In genomic region chr1:60431593-60431992, GRCh38 we compare ENCODE assay signal across 23 cellular contexts.
"Had no signal": no experiment of that assay in that cellular context is flagged by ENCODE, and none has a peak within 500 bp of the region (broad histone marks: within the 10 kb centered on the region; RNA-seq: fewer than 3 reads in every experiment).

No MANE protein-coding gene starts in this region.

- H3K36me3 Mint-ChIP-seq: memory B cell; mesothelial cell of epicardium; natural killer cell; stimulated activated effector memory CD8-positive, alpha-beta T cell treated with anti-CD3 and anti-CD28 coated beads, Interleukin-12 subunit alpha, Interleukin-12 subunit beta, amount 100 ng/mL, for 72 hours had no signal

- H3K27ac Mint-ChIP-seq: memory B cell; mesothelial cell of epicardium; natural killer cell; stimulated activated effector memory CD8-positive, alpha-beta T cell treated with anti-CD3 and anti-CD28 coated beads, Interleukin-12 subunit alpha, Interleukin-12 subunit beta, amount 100 ng/mL, for 72 hours had no signal

- H3K9me3 ChIP-seq: esophagus muscularis mucosa, lower lobe of right lung, ovary, right atrium auricular region, tibial artery, upper lobe of right lung, vagina had no signal

- H3K27me3 Mint-ChIP-seq: memory B cell had no signal

- ATAC-seq: foreskin keratinocyte; heart left ventricle; left lung; lower lobe of right lung; natural killer cell; stimulated activated effector memory CD8-positive, alpha-beta T cell treated with anti-CD3 and anti-CD28 coated beads, Interleukin-12 subunit alpha, Interleukin-12 subunit beta, amount 100 ng/mL, for 72 hours; stimulated activated naive CD8-positive, alpha-beta T cell treated with anti-CD3 and anti-CD28 coated beads, Interleukin-15, Interleukin-2, amounts not matched to agents 100 U/mL and 50 U/mL, for 24 hours; upper lobe of right lung had no signal

- DNase-seq: caudate nucleus; cortex of kidney; effector memory CD4-positive, alpha-beta T cell; foreskin keratinocyte; heart left ventricle; hippocampal formation; left lung; lower lobe of right lung; natural killer cell; ovary; stimulated activated CD4-positive, alpha-beta T cell treated with anti-CD3 and anti-CD28 coated beads, Interleukin-4, amount 100 ng/mL, for 1 hour; stimulated activated CD8-positive, alpha-beta memory T cell treated with anti-CD3 and anti-CD28 coated beads, Interleukin-4, amount 100 ng/mL, for 48 hours; stimulated activated naive CD8-positive, alpha-beta T cell treated with anti-CD3 and anti-CD28 coated beads, Interleukin-15, Interleukin-2, amounts not matched to agents 100 U/mL and 50 U/mL, for 24 hours; upper lobe of right lung had no signal

- H3K4me1 Mint-ChIP-seq: memory B cell; mesothelial cell of epicardium; natural killer cell; stimulated activated effector memory CD8-positive, alpha-beta T cell treated with anti-CD3 and anti-CD28 coated beads, Interleukin-12 subunit alpha, Interleukin-12 subunit beta, amount 100 ng/mL, for 72 hours had no signal

- H3K4me3 Mint-ChIP-seq: memory B cell; mesothelial cell of epicardium; natural killer cell; neural crest cell; stimulated activated effector memory CD8-positive, alpha-beta T cell treated with anti-CD3 and anti-CD28 coated beads, Interleukin-12 subunit alpha, Interleukin-12 subunit beta, amount 100 ng/mL, for 72 hours had no signal

- H3K4me1 ChIP-seq: foreskin keratinocyte, heart left ventricle, left lung, lower lobe of right lung, right atrium auricular region, upper lobe of right lung, vagina had no signal

- H3K27ac ChIP-seq: epithelial cell of prostate, esophagus muscularis mucosa, foreskin keratinocyte, heart left ventricle, left lung, lower lobe of right lung, ovary, right atrium auricular region, tibial artery, upper lobe of right lung, vagina had no signal

- H3K4me3 ChIP-seq: esophagus muscularis mucosa, heart left ventricle, left lung, lower lobe of right lung, ovary, right atrium auricular region, tibial artery, upper lobe of right lung, vagina had no signal

- H3K27me3 ChIP-seq: esophagus muscularis mucosa, foreskin keratinocyte, left lung, ovary, right atrium auricular region, tibial artery, upper lobe of right lung, vagina had no signal

- H3K36me3 ChIP-seq: esophagus muscularis mucosa, heart left ventricle, left lung, lower lobe of right lung, ovary, right atrium auricular region, tibial artery, upper lobe of right lung, vagina had no signal
